In genomic region chr2:61688369-61689334, GRCh38 we compare ENCODE assay signal across 1 cellular context.
TF ChIP-seq lines count a peak whose summit lies in the region.

No MANE protein-coding gene starts in this region.

TF ChIP-seq in HepG2, 621 proteins besides CTCF, POLR2A, EP300 and RAD21 (continued from another document):
- TF ChIP-seq, protein P1, sequence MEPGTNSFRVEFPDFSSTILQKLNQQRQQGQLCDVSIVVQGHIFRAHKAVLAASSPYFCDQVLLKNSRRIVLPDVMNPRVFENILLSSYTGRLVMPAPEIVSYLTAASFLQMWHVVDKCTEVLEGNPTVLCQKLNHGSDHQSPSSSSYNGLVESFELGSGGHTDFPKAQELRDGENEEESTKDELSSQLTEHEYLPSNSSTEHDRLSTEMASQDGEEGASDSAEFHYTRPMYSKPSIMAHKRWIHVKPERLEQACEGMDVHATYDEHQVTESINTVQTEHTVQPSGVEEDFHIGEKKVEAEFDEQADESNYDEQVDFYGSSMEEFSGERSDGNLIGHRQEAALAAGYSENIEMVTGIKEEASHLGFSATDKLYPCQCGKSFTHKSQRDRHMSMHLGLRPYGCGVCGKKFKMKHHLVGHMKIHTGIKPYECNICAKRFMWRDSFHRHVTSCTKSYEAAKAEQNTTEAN (CRISPR knock-in tag; conservative IDR thresholded peaks at IDR 0.05), result no peak
- TF ChIP-seq MXD4 (CRISPR knock-in tag; IDR thresholded peaks at IDR 0.05), result no peak
- TF ChIP-seq ZMAT5 (CRISPR knock-in tag; IDR thresholded peaks at IDR 0.05; ENCODE audit: borderline replicate concordance, low read depth), result no peak
- no peak for TF ChIP-seq ZNF282 (IDR thresholded peaks at IDR 0.05; ENCODE audit: partially characterized antibody)
- TF ChIP-seq DNMT1 (CRISPR knock-in tag; IDR thresholded peaks at IDR 0.05), result no peak
- TF ChIP-seq, protein P2, sequence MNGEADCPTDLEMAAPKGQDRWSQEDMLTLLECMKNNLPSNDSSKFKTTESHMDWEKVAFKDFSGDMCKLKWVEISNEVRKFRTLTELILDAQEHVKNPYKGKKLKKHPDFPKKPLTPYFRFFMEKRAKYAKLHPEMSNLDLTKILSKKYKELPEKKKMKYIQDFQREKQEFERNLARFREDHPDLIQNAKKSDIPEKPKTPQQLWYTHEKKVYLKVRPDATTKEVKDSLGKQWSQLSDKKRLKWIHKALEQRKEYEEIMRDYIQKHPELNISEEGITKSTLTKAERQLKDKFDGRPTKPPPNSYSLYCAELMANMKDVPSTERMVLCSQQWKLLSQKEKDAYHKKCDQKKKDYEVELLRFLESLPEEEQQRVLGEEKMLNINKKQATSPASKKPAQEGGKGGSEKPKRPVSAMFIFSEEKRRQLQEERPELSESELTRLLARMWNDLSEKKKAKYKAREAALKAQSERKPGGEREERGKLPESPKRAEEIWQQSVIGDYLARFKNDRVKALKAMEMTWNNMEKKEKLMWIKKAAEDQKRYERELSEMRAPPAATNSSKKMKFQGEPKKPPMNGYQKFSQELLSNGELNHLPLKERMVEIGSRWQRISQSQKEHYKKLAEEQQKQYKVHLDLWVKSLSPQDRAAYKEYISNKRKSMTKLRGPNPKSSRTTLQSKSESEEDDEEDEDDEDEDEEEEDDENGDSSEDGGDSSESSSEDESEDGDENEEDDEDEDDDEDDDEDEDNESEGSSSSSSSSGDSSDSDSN (CRISPR knock-in tag; IDR thresholded peaks at IDR 0.05), result no peak
- no peak for TF ChIP-seq RARG (CRISPR knock-in tag; IDR thresholded peaks at IDR 0.05; ENCODE audit: low read depth)
- no peak for TF ChIP-seq STAT5B (CRISPR knock-in tag; IDR thresholded peaks at IDR 0.05)
- TF ChIP-seq ZNF121 (CRISPR knock-in tag; IDR thresholded peaks at IDR 0.05), result 0 out of 2 replicates have a peak, but pooled peaks have one; percentile 72
- no peak for TF ChIP-seq NR2F1 (CRISPR knock-in tag; IDR thresholded peaks at IDR 0.05)
- no peak for TF ChIP-seq ZNF354B (CRISPR knock-in tag; IDR thresholded peaks at IDR 0.05)
- no peak for TF ChIP-seq TBX3 (IDR thresholded peaks at IDR 0.05; ENCODE audit: borderline replicate concordance)
- peak; percentile 46; the same call in 1 of the 2 replicates for TF ChIP-seq CEBPB (IDR thresholded peaks at IDR 0.05; ENCODE audit: borderline replicate concordance, low read depth, low read length)
- no peak for TF ChIP-seq GMEB2 (CRISPR knock-in tag; IDR thresholded peaks at IDR 0.05; ENCODE audit: low read depth)
- TF ChIP-seq SKIL (CRISPR knock-in tag; IDR thresholded peaks at IDR 0.05; ENCODE audit: borderline replicate concordance), result no peak
- no peak for TF ChIP-seq ZNF280B (CRISPR knock-in tag; IDR thresholded peaks at IDR 0.05; ENCODE audit: borderline replicate concordance)
- TF ChIP-seq, protein P3, sequence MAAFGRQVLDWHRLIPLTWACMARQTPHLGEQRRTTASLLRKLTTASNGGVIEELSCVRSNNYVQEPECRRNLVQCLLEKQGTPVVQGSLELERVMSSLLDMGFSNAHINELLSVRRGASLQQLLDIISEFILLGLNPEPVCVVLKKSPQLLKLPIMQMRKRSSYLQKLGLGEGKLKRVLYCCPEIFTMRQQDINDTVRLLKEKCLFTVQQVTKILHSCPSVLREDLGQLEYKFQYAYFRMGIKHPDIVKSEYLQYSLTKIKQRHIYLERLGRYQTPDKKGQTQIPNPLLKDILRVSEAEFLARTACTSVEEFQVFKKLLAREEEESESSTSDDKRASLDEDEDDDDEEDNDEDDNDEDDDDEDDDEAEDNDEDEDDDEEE (CRISPR knock-in tag; IDR thresholded peaks at IDR 0.05), result no peak
- TF ChIP-seq, protein P4, sequence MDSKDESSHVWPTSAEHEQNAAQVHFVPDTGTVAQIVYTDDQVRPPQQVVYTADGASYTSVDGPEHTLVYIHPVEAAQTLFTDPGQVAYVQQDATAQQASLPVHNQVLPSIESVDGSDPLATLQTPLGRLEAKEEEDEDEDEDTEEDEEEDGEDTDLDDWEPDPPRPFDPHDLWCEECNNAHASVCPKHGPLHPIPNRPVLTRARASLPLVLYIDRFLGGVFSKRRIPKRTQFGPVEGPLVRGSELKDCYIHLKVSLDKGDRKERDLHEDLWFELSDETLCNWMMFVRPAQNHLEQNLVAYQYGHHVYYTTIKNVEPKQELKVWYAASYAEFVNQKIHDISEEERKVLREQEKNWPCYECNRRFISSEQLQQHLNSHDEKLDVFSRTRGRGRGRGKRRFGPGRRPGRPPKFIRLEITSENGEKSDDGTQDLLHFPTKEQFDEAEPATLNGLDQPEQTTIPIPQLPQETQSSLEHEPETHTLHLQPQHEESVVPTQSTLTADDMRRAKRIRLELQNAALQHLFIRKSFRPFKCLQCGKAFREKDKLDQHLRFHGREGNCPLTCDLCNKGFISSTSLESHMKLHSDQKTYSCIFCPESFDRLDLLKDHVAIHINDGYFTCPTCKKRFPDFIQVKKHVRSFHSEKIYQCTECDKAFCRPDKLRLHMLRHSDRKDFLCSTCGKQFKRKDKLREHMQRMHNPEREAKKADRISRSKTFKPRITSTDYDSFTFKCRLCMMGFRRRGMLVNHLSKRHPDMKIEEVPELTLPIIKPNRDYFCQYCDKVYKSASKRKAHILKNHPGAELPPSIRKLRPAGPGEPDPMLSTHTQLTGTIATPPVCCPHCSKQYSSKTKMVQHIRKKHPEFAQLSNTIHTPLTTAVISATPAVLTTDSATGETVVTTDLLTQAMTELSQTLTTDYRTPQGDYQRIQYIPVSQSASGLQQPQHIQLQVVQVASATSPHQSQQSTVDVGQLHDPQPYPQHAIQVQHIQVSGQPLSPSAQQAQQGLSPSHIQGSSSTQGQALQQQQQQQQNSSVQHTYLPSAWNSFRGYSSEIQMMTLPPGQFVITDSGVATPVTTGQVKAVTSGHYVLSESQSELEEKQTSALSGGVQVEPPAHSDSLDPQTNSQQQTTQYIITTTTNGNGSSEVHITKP (CRISPR knock-in tag; IDR thresholded peaks at IDR 0.05; ENCODE audit: low read depth), result no peak
